Comparison of ENCODE assay signal across 1 cellular context in the genomic region with DNA sequence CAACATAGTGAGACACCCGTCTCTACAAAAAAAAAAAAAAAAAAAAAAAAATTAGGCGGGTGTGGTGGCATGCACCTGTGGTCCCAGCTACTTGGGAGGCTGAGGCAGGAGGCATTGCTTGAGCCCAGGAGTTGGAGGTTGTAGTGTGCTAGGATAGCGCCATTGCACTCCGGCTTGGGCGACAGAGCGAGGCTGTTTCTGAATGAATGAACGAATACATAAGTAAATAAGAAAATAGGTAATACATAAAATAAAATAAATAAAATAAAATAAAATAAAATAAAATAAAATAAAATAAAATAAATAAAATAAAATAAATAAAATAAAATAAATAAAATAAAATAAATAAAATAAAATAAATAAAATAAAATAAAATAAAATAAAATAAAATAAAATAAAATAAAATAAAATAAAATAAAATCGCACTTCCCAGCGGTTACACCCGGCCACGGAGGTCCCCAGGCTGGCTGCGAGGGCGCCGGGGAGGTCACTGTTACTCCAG.
TF ChIP-seq lines count a peak whose summit lies in the region.
"Not testable (repeated sequence)": the region's sequence is repeated elsewhere in the genome, so short reads cannot be mapped to it uniquely, and the experiment has no call there.

No MANE protein-coding gene starts in this region.

TF ChIP-seq in K562, 482 proteins besides CTCF, POLR2A, EP300 and RAD21:
- 0 out of 2 replicates have a peak, but pooled peaks have one; percentile 1 for TF ChIP-seq BCOR (IDR thresholded peaks at IDR 0.05)
- TF ChIP-seq CBX3 (IDR thresholded peaks at IDR 0.05; ENCODE audit: borderline replicate concordance in 1 of 2, low read length in 2 of 2), result 0 out of 3 replicates have a peak, but pooled peaks of 1 of the 2 experiments have one; percentile 8
- TF ChIP-seq RBM25 (IDR thresholded peaks at IDR 0.05; ENCODE audit: low read depth, low read length, severe bottlenecking), result peak; percentile 2
- peak; percentile 95 for TF ChIP-seq NR2C1 (IDR thresholded peaks at IDR 0.05)
- not testable (repeated sequence) for TF ChIP-seq NR2C1 (tag; IDR thresholded peaks at IDR 0.05); NR2C2 (CRISPR knock-in tag; IDR thresholded peaks at IDR 0.05)
- TF ChIP-seq NR2C2 (tag; IDR thresholded peaks at IDR 0.05), result peak; percentile 98
- 0 out of 4 replicates have a peak, but pooled peaks of 1 of the 2 experiments have one; percentile 27 for TF ChIP-seq SIX5 (IDR thresholded peaks at IDR 0.05; ENCODE audit: borderline replicate concordance in 1 of 2, insufficient read depth in 1 of 2, low read depth in 1 of 2, low read length in 2 of 2)
- TF ChIP-seq TRIM24 (IDR thresholded peaks at IDR 0.05), result peak in 1 of 2 experiments; percentile 68; a peak in 1 of 4 replicates
- TF ChIP-seq, protein P1, sequence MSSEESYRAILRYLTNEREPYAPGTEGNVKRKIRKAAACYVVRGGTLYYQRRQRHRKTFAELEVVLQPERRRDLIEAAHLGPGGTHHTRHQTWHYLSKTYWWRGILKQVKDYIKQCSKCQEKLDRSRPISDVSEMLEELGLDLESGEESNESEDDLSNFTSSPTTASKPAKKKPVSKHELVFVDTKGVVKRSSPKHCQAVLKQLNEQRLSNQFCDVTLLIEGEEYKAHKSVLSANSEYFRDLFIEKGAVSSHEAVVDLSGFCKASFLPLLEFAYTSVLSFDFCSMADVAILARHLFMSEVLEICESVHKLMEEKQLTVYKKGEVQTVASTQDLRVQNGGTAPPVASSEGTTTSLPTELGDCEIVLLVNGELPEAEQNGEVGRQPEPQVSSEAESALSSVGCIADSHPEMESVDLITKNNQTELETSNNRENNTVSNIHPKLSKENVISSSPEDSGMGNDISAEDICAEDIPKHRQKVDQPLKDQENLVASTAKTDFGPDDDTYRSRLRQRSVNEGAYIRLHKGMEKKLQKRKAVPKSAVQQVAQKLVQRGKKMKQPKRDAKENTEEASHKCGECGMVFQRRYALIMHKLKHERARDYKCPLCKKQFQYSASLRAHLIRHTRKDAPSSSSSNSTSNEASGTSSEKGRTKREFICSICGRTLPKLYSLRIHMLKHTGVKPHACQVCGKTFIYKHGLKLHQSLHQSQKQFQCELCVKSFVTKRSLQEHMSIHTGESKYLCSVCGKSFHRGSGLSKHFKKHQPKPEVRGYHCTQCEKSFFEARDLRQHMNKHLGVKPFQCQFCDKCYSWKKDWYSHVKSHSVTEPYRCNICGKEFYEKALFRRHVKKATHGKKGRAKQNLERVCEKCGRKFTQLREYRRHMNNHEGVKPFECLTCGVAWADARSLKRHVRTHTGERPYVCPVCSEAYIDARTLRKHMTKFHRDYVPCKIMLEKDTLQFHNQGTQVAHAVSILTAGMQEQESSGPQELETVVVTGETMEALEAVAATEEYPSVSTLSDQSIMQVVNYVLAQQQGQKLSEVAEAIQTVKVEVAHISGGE (CRISPR knock-in tag; IDR thresholded peaks at IDR 0.05), result peak in 1 of 3 experiments; percentile 97; a peak in 2 of 6 replicates
